In genomic region chrX:130086414-130087207, GRCh38 we compare ENCODE assay signal across 9 cellular contexts. TPM values are rescaled to one million over a fixed set of nuclear protein-coding genes. Genes with fewer than 3 reads are reported as not detected.
DNase-seq lines count a peak whose midpoint lies in the region; ATAC-seq, FAIRE-seq and TF ChIP-seq lines count a peak whose summit lies in the region.
"Had no signal": no experiment of that assay in that cellular context is flagged by ENCODE, and none has a peak within 500 bp of the region (broad histone marks: within the 10 kb centered on the region; RNA-seq: fewer than 3 reads in every experiment).

No MANE protein-coding gene starts in this region.

- H3K4me2 ChIP-seq in SU-DHL-6 (ENCODE audit: low read depth, low read length, poor library complexity, severe bottlenecking) (peak overlapping the region; percentile 58), GM12878 (ENCODE audit: control insufficient read depth, insufficient read depth) (peak overlapping the region; percentile 51)

- intact Hi-C loops in GM12878 (cut with micrococcal nuclease; ENCODE audit: unreplicated experiment): loop anchor here (10.0 kb wide), 1 partner anchor 178 kb away; the partner anchor contains the start of gene ZNF280C

- RAD21 ChIA-PET in GM12878 (lab: Charles Lee; ENCODE audit: unreplicated experiment): interaction anchor here (0.9 to 2.8 kb wide), 10 partner anchors 10 to 105 kb away, joined by 3 to 13 read pairs (median 4); partner anchors contain the start of gene RAB33A

- H4K20me1 ChIP-seq in SU-DHL-6 (ENCODE audit: low read depth, low read length): no peaks in the 10 kb centered on the region
- H4K20me1 ChIP-seq in GM12878 (ENCODE audit: control insufficient read depth, insufficient read depth): no peaks in the 10 kb centered on the region

- CTCF ChIA-PET in GM12878 (lab: Yijun Ruan, JAX): interaction anchor here (0.9 to 3.0 kb wide), 5 partner anchors 22 to 105 kb away, joined by 3 to 35 read pairs (median 4); no protein-coding TSS in a partner anchor

- in situ Hi-C loops in GM12878 (cut with MboI): loop anchor here (10.0 kb wide), 1 partner anchor 88 kb away; the partner anchor contains the start of gene RAB33A

- no peak for FAIRE-seq in GM12878 (lab: Jason Lieb, UNC)

- peaks cover 38% of the 10 kb centered on the region for H3F3A ChIP-seq in SU-DHL-6 (ENCODE audit: insufficient read depth)

- H3K79me2 ChIP-seq in SU-DHL-6 (ENCODE audit: insufficient read depth, low read length) (peaks cover 28% of the 10 kb centered on the region), GM12878 (ENCODE audit: control insufficient read depth, insufficient read depth, low read length) (peaks cover 65% of the 10 kb centered on the region)

- no peak for TF ChIP-seq EP300 in GM12878 (IDR thresholded peaks at IDR 0.05; ENCODE audit: borderline replicate concordance in 1 of 2, control insufficient read depth in 1 of 2, low read depth in 2 of 2, low read length in 2 of 2)

- H3K27ac Mint-ChIP-seq in endodermal cell: no peak overlapping the region

- WGBS in GM12878 (ENCODE audit: insufficient coverage, insufficient replicate concordance, low lambda C conversion rate, missing lambda C conversion rate): 12% methylated on average over 13 of the region's 13 CpGs
- WGBS in endodermal cell (ENCODE audit: insufficient coverage in 1 of 2, insufficient read length in 1 of 2), 2 experiments: 87 to 100% methylated on average over 1 to 10 of the region's 13 CpGs

- H3K4me1 ChIP-seq in GM12878 (ENCODE audit: control insufficient read depth, insufficient read depth, low read length) (peaks cover 44% of the 10 kb centered on the region), endodermal cell (ENCODE audit: control insufficient read depth, insufficient read depth, low read length) (no peaks in the 10 kb centered on the region)

- TF ChIP-seq CTCF in SU-DHL-6 (IDR thresholded peaks at IDR 0.05; ENCODE audit: insufficient read depth, low read length, poor library complexity, severe bottlenecking) (no peak), GM12878 (IDR thresholded peaks at IDR 0.05 in 2 of 3, conservative IDR thresholded peaks at IDR 0.05 in 1 of 3; ENCODE audit: control insufficient read depth in 2 of 3, extremely low read depth in 1 of 3, insufficient read depth in 1 of 3, low read depth in 3 of 3, low read length in 3 of 3) (no peak), endodermal cell (conservative IDR thresholded peaks at IDR 0.05) (no peak)

- TF ChIP-seq POLR2A in GM12878 (IDR thresholded peaks at IDR 0.05; ENCODE audit: low read depth, low read length): peak; percentile 80

- no TSS peak for BruUV-seq in GM12878 (replicated peaks; lab: Mats Ljungman, UMichigan)

- H3K4me3 ChIP-seq in SU-DHL-6 (ENCODE audit: insufficient read depth, low read length, poor library complexity, severe bottlenecking) (peak overlapping the region; percentile 28), GM12878 (peak overlapping the region; percentile 70), endodermal cell (ENCODE audit: low read length) (no peak overlapping the region)
- H3K4me3 ChIP-seq: SK-N-MC had no signal

- POLR2A ChIA-PET in GM12878 (lab: Charles Lee): interaction anchor here (0.5 to 4.5 kb wide), 9 partner anchors 18 to 306 kb away, joined by 3 to 28 read pairs (median 5); partner anchors contain the start of genes ELF4 and RAB33A

- H3K36me3 Mint-ChIP-seq in endodermal cell (ENCODE audit: low read depth): no peaks in the 10 kb centered on the region

- DNase-seq in GM12878 (ENCODE audit: low read depth, low spot score) (no peak), endodermal cell (no peak), HuH-7.5 (ENCODE audit: low spot score) (no peak), mucosa of gallbladder (ENCODE audit: low spot score) (no peak)
- peak; percentile 77 for DNase-seq in stimulated activated CD8-positive, alpha-beta memory T cell treated with anti-CD3 and anti-CD28 coated beads, Interleukin-4, amount 100 ng/mL, for 48 hours

- peak; percentile 35 for ATAC-seq in GM18873 (IDR thresholded peaks at IDR 0.05; ENCODE audit: low FRiP score, unreplicated experiment)
- peak; percentile 37 for ATAC-seq in HG03039 (IDR thresholded peaks at IDR 0.05; ENCODE audit: unreplicated experiment)
- ATAC-seq in GM12878: peak; percentile 52

- no peaks in the 10 kb centered on the region for H3K9me3 ChIP-seq in SU-DHL-6 (ENCODE audit: insufficient read depth, low read length)
- H3K9me3 ChIP-seq in GM12878 (replicated peaks; ENCODE audit: control insufficient read depth, insufficient read depth, low read length): no peaks in the 10 kb centered on the region; the same call in 2 of the 3 replicates
- no peaks in the 10 kb centered on the region for H3K9me3 ChIP-seq in endodermal cell (ENCODE audit: control insufficient read depth, low read length)

- H3K27ac ChIP-seq in SU-DHL-6 (ENCODE audit: low read depth, low read length): peak overlapping the region; percentile 97
- H3K27ac ChIP-seq in GM12878 (ENCODE audit: control insufficient read depth, insufficient read depth): peak overlapping the region; percentile 93
- H3K27ac ChIP-seq in endodermal cell (ENCODE audit: low read depth, low read length): no peak overlapping the region
- H3K27ac ChIP-seq: SK-N-MC had no signal

- H3K9me3 Mint-ChIP-seq in endodermal cell: peaks cover 36% of the 10 kb centered on the region

- no peak overlapping the region for H2AFZ ChIP-seq in SU-DHL-6 (ENCODE audit: low read depth, low read length, severe bottlenecking)
- H2AFZ ChIP-seq in GM12878 (ENCODE audit: control insufficient read depth, low read depth, low read length): no peak overlapping the region

- no peaks in the 10 kb centered on the region for H3K9me2 ChIP-seq in SU-DHL-6 (replicated peaks; ENCODE audit: insufficient read depth, low read length)

- TF ChIP-seq RAD21 in GM12878 (IDR thresholded peaks at IDR 0.05; ENCODE audit: insufficient read depth, low read depth, low read length): no peak

- peaks cover 6% of the 10 kb centered on the region for H3K4me1 Mint-ChIP-seq in endodermal cell

- H3K36me3 ChIP-seq in SU-DHL-6 (ENCODE audit: low read length) (no peaks in the 10 kb centered on the region), GM12878 (ENCODE audit: control insufficient read depth in 2 of 2, insufficient read depth in 2 of 2, low read length in 1 of 2) (peaks cover 0 to 2% of the 10 kb centered on the region in 2 experiments; a peak in 1 of 4 replicates), endodermal cell (ENCODE audit: control insufficient read depth, insufficient read depth, low read length) (no peaks in the 10 kb centered on the region)

- peaks cover 12% of the 10 kb centered on the region for H3K27me3 Mint-ChIP-seq in endodermal cell (ENCODE audit: insufficient read depth)

- peak overlapping the region; percentile 47 for H3K9ac ChIP-seq in SU-DHL-6 (ENCODE audit: low read length)
- peak overlapping the region; percentile 85 for H3K9ac ChIP-seq in GM12878 (ENCODE audit: control insufficient read depth, insufficient read depth, low read length)
- no peak overlapping the region for H3K9ac ChIP-seq in endodermal cell (ENCODE audit: extremely low read depth, low read length, poor library complexity, severe bottlenecking)

- H3K27me3 ChIP-seq in SU-DHL-6 (ENCODE audit: low read length) (no peaks in the 10 kb centered on the region), GM12878 (replicated peaks in 1 of 2; ENCODE audit: control insufficient read depth in 2 of 2, insufficient read depth in 2 of 2, low read length in 1 of 2) (no peaks in the 10 kb centered on the region), endodermal cell (ENCODE audit: control insufficient read depth, insufficient read depth, low read length, poor library complexity, severe bottlenecking) (no peaks in the 10 kb centered on the region)

- no peak overlapping the region for H3K4me3 Mint-ChIP-seq in endodermal cell

- SMC1A ChIA-PET in GM12878 (lab: Charles Lee; ENCODE audit: uncharacterized antibody, unreplicated experiment): interaction anchor here (0.8 to 4.2 kb wide), 11 partner anchors 9 to 318 kb away, joined by 3 to 36 read pairs (median 4); partner anchors contain the start of genes ELF4 and RAB33A

TF ChIP-seq in GM12878, 131 proteins besides CTCF, POLR2A, EP300 and RAD21 (continues in another document):
- TF ChIP-seq BHLHE40 (IDR thresholded peaks at IDR 0.05; ENCODE audit: borderline replicate concordance in 1 of 2, low read depth in 2 of 2, low read length in 1 of 2): peak in 1 of 2 experiments; percentile 41; a peak in 3 of 4 replicates
- peak in 1 of 2 experiments; percentile 48; a peak in 3 of 4 replicates for TF ChIP-seq IKZF2 (IDR thresholded peaks at IDR 0.05)
- TF ChIP-seq IKZF1 (conservative IDR thresholded peaks at IDR 0.05): peak; percentile 64
- TF ChIP-seq MYC (IDR thresholded peaks at IDR 0.05; ENCODE audit: insufficient read depth, insufficient read length, insufficient replicate concordance, low read length, severe bottlenecking): no peak
- TF ChIP-seq ZNF207 (IDR thresholded peaks at IDR 0.05; ENCODE audit: borderline replicate concordance): no peak
- peak; percentile 44 for TF ChIP-seq CBFB (IDR thresholded peaks at IDR 0.05; ENCODE audit: low read depth)
- TF ChIP-seq EGR1 (IDR thresholded peaks at IDR 0.05; ENCODE audit: borderline replicate concordance in 1 of 2, low read depth in 2 of 2, low read length in 2 of 2): 0 out of 3 replicates have a peak, but pooled peaks of 1 of the 2 experiments have one; percentile 32
- TF ChIP-seq SPI1 (IDR thresholded peaks at IDR 0.05; ENCODE audit: borderline replicate concordance, insufficient read depth, low read depth, low read length): 0 out of 2 replicates have a peak, but pooled peaks have one; percentile 9
- peak; percentile 44 for TF ChIP-seq EED (IDR thresholded peaks at IDR 0.05; ENCODE audit: low read depth)

RNA-seq across cellular contexts. Expression of gene ELF4, which starts 23.7 kb away (rescaled TPM):
- total RNA-seq in GM12878 (2013; cell fraction: nucleolus; rRNA removed): 14.4 and 16.4 TPM in 2 replicates
- total RNA-seq in GM12878 (2014; rRNA removed): 22.9 and 25.8 TPM in 2 replicates
- total RNA-seq in GM12878 (2014; rRNA removed; fragmentation: Illumina TruSeq; extraction: Trizol): 12.3 and 13.8 TPM in 2 replicates
- total RNA-seq in GM12878 (2021): 34.4 and 35.1 TPM in 2 replicates
- polyA plus RNA-seq in GM12878 (2011; ENCODE audit: low read depth): 17.4 TPM
- polyA plus RNA-seq in GM12878 (2011; rRNA removed): 15.7 and 33.0 TPM in 2 replicates
- polyA plus RNA-seq in GM12878 (2011; cell fraction: cytosol; rRNA removed): 35.0 and 43.1 TPM in 2 replicates
- polyA plus RNA-seq in GM12878 (2011; cell fraction: nucleus; rRNA removed): 28.0 and 31.1 TPM in 2 replicates
- polyA plus RNA-seq in GM12878 (2012): 24.3 and 24.6 TPM in 2 replicates
- 32.3 and 36.7 TPM in 2 replicates for polyA plus RNA-seq in GM12878 (2014; fragmentation: Illumina TruSeq; extraction: Trizol)
- polyA plus RNA-seq in GM12878 (2014; fragmentation: Nextera tagmentation; extraction: Ambion mirVana): 1 to 10 TPM; 4.0 to 5.2 TPM
- polyA plus RNA-seq in GM12878 (2014; rRNA removed): 24.7 and 27.3 TPM in 2 replicates
- 10 to 100 TPM; 19.3 to 20.4 TPM for polyA plus RNA-seq in GM12878 (2016; fragmentation: Nextera tagmentation; extraction: Ambion mirVana)
- 39.8 and 47.5 TPM in 2 replicates for polyA minus RNA-seq in GM12878 (2011; rRNA and poly(A)+ RNA removed)
- 21.8 and 27.7 TPM in 2 replicates for polyA minus RNA-seq in GM12878 (2011; cell fraction: cytosol; rRNA and poly(A)+ RNA removed)
- polyA minus RNA-seq in GM12878 (2011; cell fraction: nucleus; rRNA and poly(A)+ RNA removed): 7.3 and 10.4 TPM in 2 replicates
- 1 to 10 TPM; 2.8 to 3.8 TPM for total RNA-seq in endodermal cell
- 1.9 TPM for polyA plus RNA-seq in endodermal cell (2013, experiment 1 of 2)
- 1.9 TPM for polyA plus RNA-seq in endodermal cell (2013, experiment 2 of 2)
- 12.5 TPM for total RNA-seq in mucosa of gallbladder
